Comparison of ENCODE assay signal across 1 cellular context in the genomic region with DNA sequence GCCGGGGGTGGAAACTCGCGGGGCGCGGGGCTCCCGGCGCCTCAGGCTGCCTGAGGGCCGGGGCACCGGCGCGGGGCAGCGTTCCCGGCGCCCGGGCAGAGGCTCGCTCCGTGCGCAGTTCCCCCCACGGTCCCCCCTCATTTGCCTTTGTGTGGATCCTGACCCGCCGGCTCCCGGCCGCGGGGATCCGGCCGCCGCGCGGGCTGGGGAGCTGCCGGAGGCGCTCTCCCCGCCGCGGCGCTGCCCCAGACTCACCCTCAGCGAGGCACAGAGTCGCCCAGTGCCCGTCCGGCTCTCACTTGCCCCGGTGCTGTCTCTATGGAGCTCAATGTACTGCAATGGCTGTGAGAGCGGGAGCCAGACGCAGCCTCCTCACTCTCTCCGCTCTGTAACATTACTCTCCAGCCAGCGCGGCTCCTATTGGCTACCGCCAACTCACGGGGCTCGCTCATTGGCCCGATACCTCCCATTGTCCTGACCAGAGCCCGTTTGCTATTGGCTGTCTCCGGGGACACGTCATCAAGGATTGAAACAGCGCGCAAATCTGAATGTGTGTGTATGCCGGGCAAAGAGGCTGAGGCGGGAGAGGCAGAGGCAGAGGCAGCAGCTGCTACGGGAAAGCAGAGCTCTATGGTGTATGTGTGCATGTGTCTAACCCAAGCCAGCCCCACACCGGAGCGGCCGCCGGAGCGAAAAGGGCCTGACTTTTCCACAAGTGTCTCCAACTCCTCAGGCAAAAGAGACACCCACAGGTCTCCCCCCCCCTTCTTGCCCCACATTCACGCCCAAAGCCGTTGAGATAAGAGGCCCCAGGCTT.
A peak's percentile ranks its signal among the peaks of the same experiment; 100 is the strongest.
TF ChIP-seq lines count a peak whose summit lies in the region.

Gene HMGB1 (minus strand): TSS at position 396 of the 817 bp plus-strand sequence. CDS start 2,256 bp downstream, outside the sequence.

TF ChIP-seq in K562, 482 proteins besides CTCF, POLR2A, EP300 and RAD21 (continued from another document):
- TF ChIP-seq LEF1 (IDR thresholded peaks at IDR 0.05) (peak; percentile 53; the same call in 1 of the 2 replicates), RBM25 (IDR thresholded peaks at IDR 0.05; ENCODE audit: low read depth, low read length, severe bottlenecking) (peak; percentile 34)
- TF ChIP-seq, protein P1, sequence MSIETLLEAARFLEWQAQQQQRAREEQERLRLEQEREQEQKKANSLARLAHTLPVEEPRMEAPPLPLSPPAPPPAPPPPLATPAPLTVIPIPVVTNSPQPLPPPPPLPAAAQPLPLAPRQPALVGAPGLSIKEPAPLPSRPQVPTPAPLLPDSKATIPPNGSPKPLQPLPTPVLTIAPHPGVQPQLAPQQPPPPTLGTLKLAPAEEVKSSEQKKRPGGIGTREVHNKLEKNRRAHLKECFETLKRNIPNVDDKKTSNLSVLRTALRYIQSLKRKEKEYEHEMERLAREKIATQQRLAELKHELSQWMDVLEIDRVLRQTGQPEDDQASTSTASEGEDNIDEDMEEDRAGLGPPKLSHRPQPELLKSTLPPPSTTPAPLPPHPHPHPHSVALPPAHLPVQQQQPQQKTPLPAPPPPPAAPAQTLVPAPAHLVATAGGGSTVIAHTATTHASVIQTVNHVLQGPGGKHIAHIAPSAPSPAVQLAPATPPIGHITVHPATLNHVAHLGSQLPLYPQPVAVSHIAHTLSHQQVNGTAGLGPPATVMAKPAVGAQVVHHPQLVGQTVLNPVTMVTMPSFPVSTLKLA (conservative IDR thresholded peaks at IDR 0.05), result peak; percentile 46 to 82
